Comparison of ENCODE assay signal across 10 cellular contexts in the genomic region with DNA sequence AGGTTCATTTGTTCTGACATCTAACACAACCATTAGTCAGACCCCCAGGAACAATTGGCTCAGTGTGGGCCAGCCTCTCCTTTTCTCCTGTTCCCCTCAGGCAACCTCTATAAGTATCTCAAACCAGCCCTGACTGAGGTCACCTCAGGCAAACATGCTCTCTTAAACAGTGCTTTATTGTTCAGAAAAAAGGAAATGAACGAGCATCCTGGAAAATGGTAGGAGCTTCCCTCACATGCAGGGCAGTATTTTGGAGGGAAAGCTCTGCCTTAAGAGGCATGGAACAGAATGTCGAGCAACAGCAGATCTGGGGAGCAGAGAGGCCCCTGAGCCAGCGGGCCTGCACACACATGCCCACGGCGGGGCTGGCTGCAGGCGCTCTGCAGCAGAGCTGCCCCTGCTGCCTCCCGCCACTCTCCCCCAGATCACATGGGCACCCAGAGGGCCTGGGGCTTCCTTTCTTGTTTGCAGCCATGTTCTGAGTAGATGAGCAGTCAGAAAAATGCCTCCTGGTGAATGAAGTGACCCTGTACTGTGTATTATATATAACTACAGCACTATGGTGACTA. TPM values are rescaled to one million over a fixed set of nuclear protein-coding genes. Genes with fewer than 3 reads are reported as not detected.
DNase-seq lines count a peak whose midpoint lies in the region; ATAC-seq and TF ChIP-seq lines count a peak whose summit lies in the region.
"Had no signal": no experiment of that assay in that cellular context is flagged by ENCODE, and none has a peak within 500 bp of the region (broad histone marks: within the 10 kb centered on the region; RNA-seq: fewer than 3 reads in every experiment).

No MANE protein-coding gene starts in this region.

- H3K36me3 ChIP-seq in NT2/D1 (ENCODE audit: insufficient read depth, insufficient read length, low read length): no peaks in the 10 kb centered on the region

- H3K36me3 Mint-ChIP-seq in T-helper 17 cell (ENCODE audit: low read depth): no peaks in the 10 kb centered on the region

- H3K27me3 Mint-ChIP-seq in T-helper 17 cell: no peaks in the 10 kb centered on the region

- H3K9ac ChIP-seq in NT2/D1 (ENCODE audit: insufficient read length, low read depth): no peak overlapping the region

- ATAC-seq in T-helper 17 cell: no peak
- ATAC-seq in GM21515 (IDR thresholded peaks at IDR 0.05; ENCODE audit: unreplicated experiment): no peak
- no peak for ATAC-seq in GM19455 (IDR thresholded peaks at IDR 0.05; ENCODE audit: unreplicated experiment)
- ATAC-seq in HG02678 (IDR thresholded peaks at IDR 0.05; ENCODE audit: unreplicated experiment): no peak

- H3K4me1 ChIP-seq in NT2/D1 (ENCODE audit: insufficient read depth, insufficient read length): no peaks in the 10 kb centered on the region

- no peak for TF ChIP-seq CTCF in fibroblast of pulmonary artery (IDR thresholded peaks at IDR 0.05; ENCODE audit: low read length, missing control alignments)

- DNase-seq in HPDE6-E6E7 (ENCODE audit: extremely low spot score) (peak; percentile 80), NT2/D1 (ENCODE audit: low read depth, low spot score) (peak; percentile 13), fibroblast of pulmonary artery (ENCODE audit: low read depth) (peak; percentile 57), retina (peak; percentile 89), T-helper 17 cell (no peak)
- DNase-seq: activated CD4-positive, alpha-beta T cell treated with anti-CD3 and anti-CD28 coated beads, Interleukin-2, amount 10 ng/mL, durations not matched to agents 24 days and 14 days; NCI-H187 treated with DMSO at 0.1 percent for 48 hours had no signal

- no peak overlapping the region for H3K27ac Mint-ChIP-seq in T-helper 17 cell
- H3K27ac Mint-ChIP-seq: activated CD4-positive, alpha-beta T cell treated with anti-CD3 and anti-CD28 coated beads, Interleukin-2, amount 10 ng/mL, durations not matched to agents 24 days and 14 days had no signal

- no peaks in the 10 kb centered on the region for H3K27me3 ChIP-seq in NT2/D1 (ENCODE audit: insufficient read depth, insufficient read length)

- H3K9me3 ChIP-seq in NT2/D1 (ENCODE audit: insufficient read depth, low read length): no peaks in the 10 kb centered on the region
- H3K9me3 ChIP-seq in T-helper 17 cell (ENCODE audit: control insufficient read depth, low read length, poor library complexity, severe bottlenecking): no peaks in the 10 kb centered on the region

- H3K4me3 ChIP-seq in NT2/D1 (ENCODE audit: insufficient read length, low read depth) (no peak overlapping the region), fibroblast of pulmonary artery (replicated peaks; ENCODE audit: low read depth, low read length) (no peak overlapping the region)

- no peak overlapping the region for H3K4me3 Mint-ChIP-seq in T-helper 17 cell
- H3K4me3 Mint-ChIP-seq: activated CD4-positive, alpha-beta T cell treated with anti-CD3 and anti-CD28 coated beads, Interleukin-2, amount 10 ng/mL, durations not matched to agents 24 days and 14 days had no signal

- H3K4me1 Mint-ChIP-seq in T-helper 17 cell: no peaks in the 10 kb centered on the region
- H3K4me1 Mint-ChIP-seq: activated CD4-positive, alpha-beta T cell treated with anti-CD3 and anti-CD28 coated beads, Interleukin-2, amount 10 ng/mL, durations not matched to agents 24 days and 14 days had no signal

RNA-seq across cellular contexts. Expression of a gene that starts 42.0 kb away (rescaled TPM):
- total RNA-seq in T-helper 17 cell: 1 to 10 TPM; 3.7 to 4.7 TPM

RNA-seq across cellular contexts. Expression of a gene that starts 56.6 kb away (rescaled TPM):
- 10 to 100 TPM; 17.1 to 19.5 TPM for total RNA-seq in T-helper 17 cell

Comparison
In these comparisons a context has a peak if more than half of its experiments do, and no peak if none do; other contexts are left out.
1. DNase-seq: peak in HPDE6-E6E7 (single experiment), NT2/D1 (single experiment), fibroblast of pulmonary artery (single experiment) and retina (single experiment); none in T-helper 17 cell (0 of 3).